20 cellular contexts compared by ENCODE assay signal in genomic region chr1:153586347-153586746, GRCh38. TPM values are rescaled to one million over a fixed set of nuclear protein-coding genes. Genes with fewer than 3 reads are reported as not detected.
DNase-seq lines count a peak whose midpoint lies in the region; ATAC-seq, FAIRE-seq and TF ChIP-seq lines count a peak whose summit lies in the region.
"Had no signal": no experiment of that assay in that cellular context is flagged by ENCODE, and none has a peak within 500 bp of the region (broad histone marks: within the 10 kb centered on the region; RNA-seq: fewer than 3 reads in every experiment).

No MANE protein-coding gene starts in this region.

- H3K9me3 ChIP-seq in mammary epithelial cell (replicated peaks; ENCODE audit: insufficient read depth, low read length) (no peaks in the 10 kb centered on the region), K562 (replicated peaks; ENCODE audit: control insufficient read depth, insufficient read depth, low read depth, low read length) (no peaks in the 10 kb centered on the region)

- H3K79me2 ChIP-seq in mammary epithelial cell (ENCODE audit: insufficient read depth, low read length) (no peaks in the 10 kb centered on the region), K562 (ENCODE audit: control insufficient read depth, insufficient read depth, low read length) (no peaks in the 10 kb centered on the region)

- H3K9me1 ChIP-seq in K562 (ENCODE audit: control insufficient read depth, insufficient read depth, low read length) = no peaks in the 10 kb centered on the region

- no peak for DNase-seq in MCF 10A (ENCODE audit: unreplicated experiment)
- no peak for DNase-seq in mammary epithelial cell
- DNase-seq in K562 (ENCODE audit: extremely low read depth in 1 of 4, low spot score in 3 of 4) = no peak
- DNase-seq in nephron progenitor cell = no peak
- DNase-seq in left colon = no peak
- no peak for DNase-seq in NCI-H524 (lab: John Stamatoyannopoulos, UW)
- DNase-seq in retina = no peak
- DNase-seq: C1 segment of cervical spinal cord, DMS 273 treated with DMSO at 0.1 percent for 48 hours, H7, MM.1S, NCI-H1105, NCI-H1694 treated with DMSO at 0.1 percent for 48 hours, NCI-H2171 treated with DMSO at 0.1 percent for 48 hours, Right ventricle myocardium superior had no signal

- intact Hi-C loops in MCF 10A (cut with micrococcal nuclease) = no loop called here
- intact Hi-C loops in mammary epithelial cell (cut with micrococcal nuclease) = no loop called here
- intact Hi-C loops in K562 (cut with micrococcal nuclease) = no loop called here
- intact Hi-C loops in left colon (cut with DNase I, micrococcal nuclease) = no loop called here

- H3K4me2 ChIP-seq in mammary epithelial cell (ENCODE audit: insufficient read depth, low read depth, low read length) = no peak overlapping the region
- no peak overlapping the region for H3K4me2 ChIP-seq in K562 (ENCODE audit: insufficient read depth, low read length)

- dilution Hi-C loops in mammary epithelial cell (cut with HindIII; ENCODE audit: low sequenced_read_pairs) = no loop called here

- H3K4me3 ChIP-seq in mammary epithelial cell (replicated peaks in 1 of 3; ENCODE audit: insufficient read depth in 1 of 3, low read depth in 2 of 3, low read length in 3 of 3) (no peak overlapping the region), K562 (no peak overlapping the region)
- H3K4me3 ChIP-seq: SK-N-MC had no signal

- FAIRE-seq in K562 (lab: Jason Lieb, UNC) = peak; percentile 29
- FAIRE-seq: A204.1, GM19239, RCC 7860 had no signal

- BruUV-seq in MCF 10A (replicated peaks; lab: Mats Ljungman, UMichigan) = no TSS peak
- BruUV-seq in mammary epithelial cell (replicated peaks; lab: Mats Ljungman, UMichigan) = no TSS peak
- no TSS peak for BruUV-seq in K562 (replicated peaks; lab: Mats Ljungman, UMichigan)

- no peak for TF ChIP-seq RAD21 in K562 (CRISPR knock-in tag; conservative IDR thresholded peaks at IDR 0.05 in 1 of 2, IDR thresholded peaks at IDR 0.05 in 1 of 2)

- in situ Hi-C loops in mammary epithelial cell (cut with MboI; ENCODE audit: low sequenced_read_pairs in 2 of 2) = no loop called here
- in situ Hi-C loops in K562 (cut with MboI) = no loop called here

- TF ChIP-seq POLR2A in K562 (conservative IDR thresholded peaks at IDR 0.05) = no peak

- H2AFZ ChIP-seq in mammary epithelial cell (ENCODE audit: low read depth, low read length) (no peak overlapping the region), K562 (ENCODE audit: low read depth, low read length) (no peak overlapping the region)

- no peaks in the 10 kb centered on the region for H4K20me1 ChIP-seq in mammary epithelial cell (ENCODE audit: insufficient read depth, low read length)
- no peaks in the 10 kb centered on the region for H4K20me1 ChIP-seq in K562 (replicated peaks; ENCODE audit: control insufficient read depth, insufficient read depth, low read length)

- H3K4me1 ChIP-seq in mammary epithelial cell (ENCODE audit: insufficient read depth, low read length) (no peaks in the 10 kb centered on the region), K562 (replicated peaks in 1 of 2; ENCODE audit: control insufficient read depth in 2 of 2, insufficient read depth in 2 of 2, low read length in 2 of 2) (peaks cover 0 to 6% of the 10 kb centered on the region in 2 experiments; a peak in 1 of 5 replicates)

- no peaks in the 10 kb centered on the region for H3K27me3 Mint-ChIP-seq in MCF 10A (ENCODE audit: insufficient read depth, unreplicated experiment)
- peaks cover 9% of the 10 kb centered on the region for H3K27me3 Mint-ChIP-seq in nephron progenitor cell (ENCODE audit: low read depth, poor library complexity)

- CTCF ChIA-PET in MCF 10A (lab: Yijun Ruan, JAX) = interaction anchor here (0.7 to 2.4 kb wide), 7 partner anchors 8 to 92 kb away, joined by 3 to 19 read pairs (median 3); no protein-coding TSS in a partner anchor
- CTCF ChIA-PET in mammary epithelial cell (lab: Charles Lee; ENCODE audit: low non-redundant PET) = no interaction called here
- CTCF ChIA-PET in K562 (lab: Yijun Ruan, JAX; ENCODE audit: low intra/inter-chr PET ratio) = no interaction called here

- no peak overlapping the region for H3K4me3 Mint-ChIP-seq in MCF 10A (ENCODE audit: unreplicated experiment)
- H3K4me3 Mint-ChIP-seq in nephron progenitor cell = no peak overlapping the region

- H3K27ac ChIP-seq in mammary epithelial cell (ENCODE audit: insufficient read depth, low read depth, low read length) (no peak overlapping the region), K562 (ENCODE audit: extremely low read depth, low read depth, low read length) (no peak overlapping the region)
- H3K27ac ChIP-seq: SK-N-MC had no signal

- H3K4me1 Mint-ChIP-seq in MCF 10A (ENCODE audit: insufficient read depth, unreplicated experiment) (peaks cover 16% of the 10 kb centered on the region), nephron progenitor cell (peaks cover 42% of the 10 kb centered on the region)

- TF ChIP-seq EP300 in K562 (IDR thresholded peaks at IDR 0.05; ENCODE audit: low read length) = no peak

- H3K36me3 ChIP-seq in mammary epithelial cell (ENCODE audit: insufficient read depth, low read length) = no peaks in the 10 kb centered on the region
- H3K36me3 ChIP-seq in K562 (ENCODE audit: control insufficient read depth, insufficient read depth, low read length) = no peaks in the 10 kb centered on the region

- 92% methylated on average over 1 of the region's 1 CpG for WGBS in mammary epithelial cell (ENCODE audit: low coverage, missing lambda C conversion rate)
- 0% methylated on average over 1 of the region's 1 CpG for WGBS in K562 (ENCODE audit: insufficient coverage, low coverage, missing lambda C conversion rate)

- no peak overlapping the region for H3K9ac ChIP-seq in mammary epithelial cell (ENCODE audit: insufficient read depth, low read length)
- no peak overlapping the region for H3K9ac ChIP-seq in K562 (ENCODE audit: insufficient read depth in 1 of 2, low read depth in 2 of 2, low read length in 2 of 2)

- no peaks in the 10 kb centered on the region for H3K27me3 ChIP-seq in mammary epithelial cell (ENCODE audit: insufficient read depth, low read length)
- no peaks in the 10 kb centered on the region for H3K27me3 ChIP-seq in K562 (ENCODE audit: control insufficient read depth in 2 of 2, insufficient read depth in 2 of 2, low read length in 2 of 2)

- ATAC-seq in K562 (no peak), left colon (no peak)

- POLR2A ChIA-PET in MCF 10A (lab: Yijun Ruan, JAX) = interaction anchor here (0.9 to 3.3 kb wide), 5 partner anchors 8 to 26 kb away, joined by 3 to 20 read pairs (median 4); partner anchors contain the start of gene S100A16
- POLR2A ChIA-PET in K562 (lab: Yijun Ruan, JAX) = interaction anchor here (0.6 to 1.8 kb wide), 4 partner anchors 30 to 66 kb away, joined by 3 to 4 read pairs (median 4); partner anchors contain the start of genes S100A1 and S100A14

- no peaks in the 10 kb centered on the region for H3K9me3 Mint-ChIP-seq in MCF 10A (ENCODE audit: unreplicated experiment)
- H3K9me3 Mint-ChIP-seq in nephron progenitor cell = no peaks in the 10 kb centered on the region

- TF ChIP-seq CTCF in MCF 10A (IDR thresholded peaks at IDR 0.05; ENCODE audit: unreplicated experiment) (no peak), mammary epithelial cell (conservative IDR thresholded peaks at IDR 0.05 in 1 of 2, IDR thresholded peaks at IDR 0.05 in 1 of 2; ENCODE audit: extremely low read depth in 1 of 2, insufficient read depth in 1 of 2, low read depth in 1 of 2, low read length in 2 of 2) (no peak), K562 (IDR thresholded peaks at IDR 0.05 in 2 of 3, conservative IDR thresholded peaks at IDR 0.05 in 1 of 3; ENCODE audit: insufficient read depth in 2 of 3, low read depth in 1 of 3, low read length in 3 of 3) (no peak), nephron progenitor cell (IDR thresholded peaks at IDR 0.05) (no peak)

- H3K27ac Mint-ChIP-seq in MCF 10A (ENCODE audit: low read depth, unreplicated experiment) (peak overlapping the region; percentile 11), nephron progenitor cell (peak overlapping the region; percentile 94)

- H3K36me3 Mint-ChIP-seq in MCF 10A (ENCODE audit: insufficient read depth, unreplicated experiment) = peaks cover 7% of the 10 kb centered on the region
- H3K36me3 Mint-ChIP-seq in nephron progenitor cell (ENCODE audit: low read depth) = no peaks in the 10 kb centered on the region

RNA-seq across cellular contexts. Expression of gene S100A2, which starts 20.7 kb away (rescaled TPM):
- total RNA-seq in MCF 10A (2022) (5,064 and 5,163 TPM in 2 replicates), mammary epithelial cell (over 10,000 TPM in 1 of 2 donors, 1,000 to 10,000 TPM in 1; 2,255 to 12,622 TPM), K562 (2014; rRNA removed) (not detected in 2 replicates), K562 (2014; rRNA removed; fragmentation: Illumina TruSeq; extraction: Trizol) (not detected in 2 replicates), K562 (2015; rRNA removed; fragmentation: Illumina TruSeq; extraction: Trizol) (0.49 TPM in 1 of 2 replicates, not detected in the other), K562 (2021) (0.40 and 1.3 TPM in 2 replicates), left colon (1 to 10 TPM in 1 of 2 donors, not detected in 1; 1.1 TPM)
- polyA plus RNA-seq in mammary epithelial cell (15,689 TPM), K562 (2011; rRNA removed) (0.65 TPM in 1 of 2 replicates, not detected in the other), K562 (2014; fragmentation: Illumina TruSeq; extraction: Trizol) (0.86 TPM in 1 of 2 replicates, not detected in the other), K562 (2014; fragmentation: Nextera tagmentation; extraction: Ambion mirVana) (under 1 TPM; 0.28 to 0.46 TPM), K562 (2014; rRNA removed) (0.38 and 0.44 TPM in 2 replicates)
- polyA minus RNA-seq in mammary epithelial cell = 4,465 TPM
- not detected in 2 replicates for total RNA-seq in K562 (2011; cell fraction: chromatin; rRNA removed; ENCODE audit: low replicate concordance)
- not detected in 2 replicates for total RNA-seq in K562 (2011; cell fraction: nucleolus; rRNA removed)
- total RNA-seq in K562 (2011; cell fraction: nucleoplasm; rRNA removed) = not detected in 2 replicates
- polyA plus RNA-seq in K562 (2011; cell fraction: cytosol; rRNA removed) = 0.34 TPM in 1 of 2 replicates, not detected in the other
- 0.28 TPM in 1 of 2 replicates, not detected in the other for polyA plus RNA-seq in K562 (2011; cell fraction: nucleus; rRNA removed)
- polyA plus RNA-seq in K562 (2012) = 0.22 and 0.23 TPM in 2 replicates
- not detected in 2 replicates for polyA minus RNA-seq in K562 (2011; rRNA and poly(A)+ RNA removed)
- polyA minus RNA-seq in K562 (2011; cell fraction: cytosol; rRNA and poly(A)+ RNA removed) = not detected in 2 replicates
- polyA minus RNA-seq in K562 (2011; cell fraction: nucleus; rRNA and poly(A)+ RNA removed) = not detected in 2 replicates

RNA-seq across cellular contexts. Expression of gene S100A16, which starts 26.6 kb away (rescaled TPM):
- total RNA-seq in MCF 10A (2022) (1,014 and 1,213 TPM in 2 replicates), mammary epithelial cell (100 to 1,000 TPM; 661 to 817 TPM), K562 (2014; rRNA removed) (1.6 and 2.8 TPM in 2 replicates), K562 (2014; rRNA removed; fragmentation: Illumina TruSeq; extraction: Trizol) (1.4 and 2.4 TPM in 2 replicates), K562 (2015; rRNA removed; fragmentation: Illumina TruSeq; extraction: Trizol) (1.8 and 2.2 TPM in 2 replicates), K562 (2021) (3.2 and 4.3 TPM in 2 replicates), left colon (100 to 1,000 TPM; 191 to 231 TPM)
- polyA plus RNA-seq in mammary epithelial cell (2,471 TPM), K562 (2011; rRNA removed) (2.1 and 6.1 TPM in 2 replicates), K562 (2014; fragmentation: Illumina TruSeq; extraction: Trizol) (4.8 and 6.1 TPM in 2 replicates), K562 (2014; fragmentation: Nextera tagmentation; extraction: Ambion mirVana) (1 to 10 TPM; 2.0 to 5.0 TPM), K562 (2014; rRNA removed) (6.9 and 9.0 TPM in 2 replicates)
- polyA minus RNA-seq in mammary epithelial cell = 817 TPM
- total RNA-seq in K562 (2011; cell fraction: chromatin; rRNA removed; ENCODE audit: low replicate concordance) = 0.65 and 1.3 TPM in 2 replicates
- 0.92 and 1.3 TPM in 2 replicates for total RNA-seq in K562 (2011; cell fraction: nucleolus; rRNA removed)
- total RNA-seq in K562 (2011; cell fraction: nucleoplasm; rRNA removed) = 0.59 and 0.69 TPM in 2 replicates
- polyA plus RNA-seq in K562 (2011; cell fraction: cytosol; rRNA removed) = 2.9 and 14.8 TPM in 2 replicates
- polyA plus RNA-seq in K562 (2011; cell fraction: nucleus; rRNA removed) = 0.81 and 4.1 TPM in 2 replicates
- polyA plus RNA-seq in K562 (2012) = 4.6 and 5.8 TPM in 2 replicates
- 0.63 and 1.3 TPM in 2 replicates for polyA minus RNA-seq in K562 (2011; rRNA and poly(A)+ RNA removed)
- polyA minus RNA-seq in K562 (2011; cell fraction: cytosol; rRNA and poly(A)+ RNA removed) = 5.4 and 6.1 TPM in 2 replicates
- polyA minus RNA-seq in K562 (2011; cell fraction: nucleus; rRNA and poly(A)+ RNA removed) = 0.33 and 1.9 TPM in 2 replicates

RNA-seq across cellular contexts. Expression of gene S100A14, which starts 29.8 kb away (rescaled TPM):
- 264 and 332 TPM in 2 replicates for total RNA-seq in MCF 10A (2022)
- total RNA-seq in mammary epithelial cell = 100 to 1,000 TPM; 396 to 770 TPM
- polyA plus RNA-seq in mammary epithelial cell = 1,954 TPM
- polyA minus RNA-seq in mammary epithelial cell = 968 TPM
- total RNA-seq in K562 (2011; cell fraction: chromatin; rRNA removed; ENCODE audit: low replicate concordance) = 0.51 TPM in 1 of 2 replicates, not detected in the other
- total RNA-seq in K562 (2011; cell fraction: nucleolus; rRNA removed) = 1.5 TPM in 1 of 2 replicates, not detected in the other
- not detected in 2 replicates for total RNA-seq in K562 (2011; cell fraction: nucleoplasm; rRNA removed)
- total RNA-seq in K562 (2014; rRNA removed) = 0.41 TPM in 1 of 2 replicates, not detected in the other
- 0.15 TPM in 1 of 2 replicates, not detected in the other for total RNA-seq in K562 (2014; rRNA removed; fragmentation: Illumina TruSeq; extraction: Trizol)
- not detected in 2 replicates for total RNA-seq in K562 (2015; rRNA removed; fragmentation: Illumina TruSeq; extraction: Trizol)
- total RNA-seq in K562 (2021) = 0.24 and 0.25 TPM in 2 replicates
- 0.24 TPM in 1 of 2 replicates, not detected in the other for polyA plus RNA-seq in K562 (2011; rRNA removed)
- 0.07 and 0.21 TPM in 2 replicates for polyA plus RNA-seq in K562 (2011; cell fraction: cytosol; rRNA removed)
- polyA plus RNA-seq in K562 (2011; cell fraction: nucleus; rRNA removed) = 0.27 and 0.64 TPM in 2 replicates
- 0.15 and 0.20 TPM in 2 replicates for polyA plus RNA-seq in K562 (2012)
- 0.52 TPM in 1 of 2 replicates, not detected in the other for polyA plus RNA-seq in K562 (2014; fragmentation: Illumina TruSeq; extraction: Trizol)
- under 1 TPM in 1 of 2 experiments, not detected in 1; 0.10 TPM for polyA plus RNA-seq in K562 (2014; fragmentation: Nextera tagmentation; extraction: Ambion mirVana)
- polyA plus RNA-seq in K562 (2014; rRNA removed) = 0.59 and 0.64 TPM in 2 replicates
- polyA minus RNA-seq in K562 (2011; rRNA and poly(A)+ RNA removed) = 0.21 TPM in 1 of 2 replicates, not detected in the other
- polyA minus RNA-seq in K562 (2011; cell fraction: cytosol; rRNA and poly(A)+ RNA removed) = not detected in 2 replicates
- polyA minus RNA-seq in K562 (2011; cell fraction: nucleus; rRNA and poly(A)+ RNA removed) = not detected in 2 replicates
- 100 to 1,000 TPM; 443 to 453 TPM for total RNA-seq in left colon
- total RNA-seq: NCI-H460 had no signal

RNA-seq across cellular contexts. Expression of gene S100A3, which starts 37.3 kb away (rescaled TPM):
- total RNA-seq in MCF 10A (2022) (85.7 and 90.0 TPM in 2 replicates), mammary epithelial cell (10 to 100 TPM in 1 of 2 donors, 1 to 10 TPM in 1; 3.5 to 58.6 TPM), K562 (2014; rRNA removed) (not detected in 2 replicates), K562 (2014; rRNA removed; fragmentation: Illumina TruSeq; extraction: Trizol) (not detected in 2 replicates), K562 (2015; rRNA removed; fragmentation: Illumina TruSeq; extraction: Trizol) (0.18 and 0.34 TPM in 2 replicates), K562 (2021) (0.34 TPM in 1 of 2 replicates, not detected in the other), left colon (not detected)
- polyA plus RNA-seq in mammary epithelial cell (46.1 TPM), K562 (2011; rRNA removed) (0.56 TPM in 1 of 2 replicates, not detected in the other), K562 (2014; fragmentation: Illumina TruSeq; extraction: Trizol) (0.16 TPM in 1 of 2 replicates, not detected in the other), K562 (2014; fragmentation: Nextera tagmentation; extraction: Ambion mirVana) (under 1 TPM in 1 of 2 experiments, not detected in 1; 0.08 TPM), K562 (2014; rRNA removed) (0.26 and 1.7 TPM in 2 replicates)
- polyA minus RNA-seq in mammary epithelial cell = 17.4 TPM
- total RNA-seq in K562 (2011; cell fraction: chromatin; rRNA removed; ENCODE audit: low replicate concordance) = not detected in 2 replicates
- total RNA-seq in K562 (2011; cell fraction: nucleolus; rRNA removed) = not detected in 2 replicates
- total RNA-seq in K562 (2011; cell fraction: nucleoplasm; rRNA removed) = not detected in 2 replicates
- polyA plus RNA-seq in K562 (2011; cell fraction: cytosol; rRNA removed) = 1.4 TPM in 1 of 2 replicates, not detected in the other
- 0.37 TPM in 1 of 2 replicates, not detected in the other for polyA plus RNA-seq in K562 (2011; cell fraction: nucleus; rRNA removed)
- polyA plus RNA-seq in K562 (2012) = 0.26 TPM in 1 of 2 replicates, not detected in the other
- polyA minus RNA-seq in K562 (2011; rRNA and poly(A)+ RNA removed) = not detected in 2 replicates
- polyA minus RNA-seq in K562 (2011; cell fraction: cytosol; rRNA and poly(A)+ RNA removed) = not detected in 2 replicates
- polyA minus RNA-seq in K562 (2011; cell fraction: nucleus; rRNA and poly(A)+ RNA removed) = not detected in 2 replicates

RNA-seq across cellular contexts. Expression of gene S100A4, which starts 40.7 kb away (rescaled TPM):
- total RNA-seq in MCF 10A (2022) = 27.2 and 60.7 TPM in 2 replicates
- 1 to 10 TPM; 4.3 to 9.9 TPM for total RNA-seq in mammary epithelial cell
- 24.2 TPM for polyA plus RNA-seq in mammary epithelial cell
- polyA minus RNA-seq in mammary epithelial cell = not detected
- total RNA-seq in K562 (2011; cell fraction: chromatin; rRNA removed; ENCODE audit: low replicate concordance) = 1.0 TPM in 1 of 2 replicates, not detected in the other
- total RNA-seq in K562 (2011; cell fraction: nucleolus; rRNA removed) = 0.67 and 1.4 TPM in 2 replicates
- 0.66 TPM in 1 of 2 replicates, not detected in the other for total RNA-seq in K562 (2011; cell fraction: nucleoplasm; rRNA removed)
- 3.7 and 5.2 TPM in 2 replicates for total RNA-seq in K562 (2014; rRNA removed)
- 9.5 and 11.3 TPM in 2 replicates for total RNA-seq in K562 (2014; rRNA removed; fragmentation: Illumina TruSeq; extraction: Trizol)
- total RNA-seq in K562 (2015; rRNA removed; fragmentation: Illumina TruSeq; extraction: Trizol) = 11.2 and 11.3 TPM in 2 replicates
- 5.5 and 8.1 TPM in 2 replicates for total RNA-seq in K562 (2021)
- polyA plus RNA-seq in K562 (2011; rRNA removed) = 13.9 and 14.8 TPM in 2 replicates
- polyA plus RNA-seq in K562 (2011; cell fraction: cytosol; rRNA removed) = 12.8 and 19.3 TPM in 2 replicates
- polyA plus RNA-seq in K562 (2011; cell fraction: nucleus; rRNA removed) = 5.9 and 6.8 TPM in 2 replicates
- polyA plus RNA-seq in K562 (2012) = 5.1 and 17.9 TPM in 2 replicates
- 5.6 and 6.9 TPM in 2 replicates for polyA plus RNA-seq in K562 (2014; fragmentation: Illumina TruSeq; extraction: Trizol)
- 10 to 100 TPM; 20.1 TPM for polyA plus RNA-seq in K562 (2014; fragmentation: Nextera tagmentation; extraction: Ambion mirVana)
- polyA plus RNA-seq in K562 (2014; rRNA removed) = 7.2 and 11.3 TPM in 2 replicates
- 3.0 and 4.5 TPM in 2 replicates for polyA minus RNA-seq in K562 (2011; rRNA and poly(A)+ RNA removed)
- polyA minus RNA-seq in K562 (2011; cell fraction: cytosol; rRNA and poly(A)+ RNA removed) = 4.6 and 6.6 TPM in 2 replicates
- polyA minus RNA-seq in K562 (2011; cell fraction: nucleus; rRNA and poly(A)+ RNA removed) = 2.1 and 2.8 TPM in 2 replicates
- 10 to 100 TPM; 36.1 to 79.4 TPM for total RNA-seq in left colon

Comparison
In these comparisons a context has a peak if more than half of its experiments do, and no peak if none do; other contexts are left out.
1. RNA of gene S100A2, which starts 20.7 kb away (total RNA-seq): 2,255 to 12,622 TPM in mammary epithelial cell and 5,064 to 5,163 TPM in MCF 10A; 1.1 TPM in left colon and 0.40 to 1.3 TPM in K562; every median in the first group is over 1,000 times any median in the second.
2. RNA of gene S100A16, which starts 26.6 kb away (total RNA-seq): 1,014 to 1,213 TPM in MCF 10A, 661 to 817 TPM in mammary epithelial cell and 191 to 231 TPM in left colon; 0.59 to 4.3 TPM in K562; every median in the first group is over 10 times any median in the second.
3. RNA of gene S100A14, which starts 29.8 kb away (total RNA-seq): 396 to 770 TPM in mammary epithelial cell, 443 to 453 TPM in left colon and 264 to 332 TPM in MCF 10A; 0.15 to 1.5 TPM in K562; every median in the first group is over 100 times any median in the second.